ENCODE assay signal across 8 cellular contexts in the genomic region with DNA sequence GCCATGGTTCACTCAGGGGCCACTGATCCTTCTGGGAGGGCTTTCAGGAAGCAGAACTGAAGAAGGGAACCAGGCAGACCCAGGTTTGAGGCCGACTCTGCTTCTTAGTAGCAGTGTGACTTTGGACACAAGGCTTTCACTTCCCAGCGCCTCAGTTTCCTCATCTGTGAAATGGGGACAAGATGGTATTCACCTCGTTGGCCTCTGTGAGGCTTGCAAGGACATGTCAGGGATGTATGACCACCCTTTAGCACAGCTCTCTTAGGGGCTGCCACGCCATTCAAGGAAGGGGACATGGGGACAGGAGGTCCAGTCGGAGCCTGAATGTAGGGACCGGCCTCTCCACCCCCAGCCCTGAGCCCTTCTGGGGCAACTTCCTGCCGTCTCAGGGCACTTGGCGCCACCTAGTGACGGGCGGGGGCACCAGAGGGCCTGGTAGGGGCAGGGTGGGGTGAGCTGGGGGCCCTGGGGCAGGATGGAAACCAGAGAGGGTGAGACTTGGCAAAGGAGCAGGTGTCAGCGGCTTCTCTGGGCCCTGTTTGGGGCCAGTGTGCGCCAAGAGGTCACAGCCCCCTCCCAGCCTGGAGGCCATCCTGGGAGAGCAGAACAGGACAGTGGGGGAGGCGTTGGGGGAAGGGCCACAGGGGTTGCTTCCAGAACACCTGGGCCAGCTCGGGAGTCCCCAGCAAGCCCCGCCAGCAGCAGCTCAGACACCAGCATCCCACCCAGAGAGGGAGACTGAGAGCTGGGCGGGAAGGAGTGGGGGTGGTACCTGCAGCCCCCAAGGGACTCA.
A peak's percentile ranks its signal among the peaks of the same experiment; 100 is the strongest.
DNase-seq lines count a peak whose midpoint lies in the region; ATAC-seq and TF ChIP-seq lines count a peak whose summit lies in the region.

No MANE protein-coding gene starts in this region.

- H4K20me1 ChIP-seq in GM23338 (replicated peaks; ENCODE audit: insufficient read depth) = no peaks in the 10 kb centered on the region

- no peaks in the 10 kb centered on the region for H3K79me2 ChIP-seq in GM23338 (replicated peaks; ENCODE audit: insufficient read depth)

- peak overlapping the region; percentile 59; the same call in 1 of the 2 replicates for H2AFZ ChIP-seq in GM23338

- no peaks in the 10 kb centered on the region for H3K36me3 Mint-ChIP-seq in GM23338 (ENCODE audit: low read depth)

- H3K4me1 ChIP-seq in GM23338 (ENCODE audit: insufficient read depth) = peaks cover 10% of the 10 kb centered on the region

- no peak overlapping the region for H3K4me3 Mint-ChIP-seq in GM23338

- peak overlapping the region; percentile 38; the same call in 1 of the 2 replicates for H3K4me2 ChIP-seq in GM23338

- in situ Hi-C loops in SK-MEL-5 (cut with HindIII; ENCODE audit: low pct_unique_long_range_greater_than_20kb, low sequenced_read_pairs) = no loop called here

- DNase-seq in AML-193 (lab: John Stamatoyannopoulos, UW) = peak; percentile 4 to 26
- DNase-seq in GM23338 (ENCODE audit: low spot score) = peak; percentile 83
- DNase-seq in SK-MEL-5 (ENCODE audit: low read depth, low spot score) = peak; percentile 59
- peak; percentile 79 for DNase-seq in activated naive CD4-positive, alpha-beta T cell treated with Interleukin-2 at 50 U/mL for 16 hours
- DNase-seq in iPS-NIHi7 (ENCODE audit: extremely low spot score) = peak; percentile 88
- peak; percentile 66 for DNase-seq in stimulated activated CD8-positive, alpha-beta memory T cell treated with anti-CD3 and anti-CD28 coated beads, Interleukin-12 subunit alpha, Interleukin-12 subunit beta, amount 100 ng/mL, for 1 hour (ENCODE audit: low read depth)

- H3F3A ChIP-seq in GM23338 (replicated peaks; ENCODE audit: low read depth) = 0 out of 2 replicates have a peak, but pooled peaks cover 2% of the 10 kb centered on the region

- ATAC-seq in GM23338 (peak; percentile 89), HG03280 (IDR thresholded peaks at IDR 0.05; ENCODE audit: unreplicated experiment) (no peak), GM19452 (IDR thresholded peaks at IDR 0.05; ENCODE audit: unreplicated experiment) (no peak)

- peak; percentile 77 to 87 for TF ChIP-seq CTCF in GM23338 (conservative IDR thresholded peaks at IDR 0.05; ENCODE audit: low read depth in 2 of 2)

- H3K27me3 ChIP-seq in GM23338 (ENCODE audit: insufficient read depth) = no peaks in the 10 kb centered on the region

- no peaks in the 10 kb centered on the region for H3K36me3 ChIP-seq in GM23338 (ENCODE audit: insufficient read depth)

- no peaks in the 10 kb centered on the region for H3K9me2 ChIP-seq in GM23338 (ENCODE audit: insufficient read depth)

- no peak overlapping the region for H3K27ac Mint-ChIP-seq in GM23338

- peaks cover 6% of the 10 kb centered on the region for H3K27me3 Mint-ChIP-seq in GM23338 (ENCODE audit: insufficient read depth, low read depth, poor library complexity)

- H3K27ac ChIP-seq in GM23338 (ENCODE audit: low read depth) = no peak overlapping the region

- no peaks in the 10 kb centered on the region for H3K9me3 Mint-ChIP-seq in GM23338

- H3K4me3 ChIP-seq in GM23338 = no peak overlapping the region

- H3K4me1 Mint-ChIP-seq in GM23338 = peaks cover 35% of the 10 kb centered on the region

TF ChIP-seq in GM23338, 12 proteins besides CTCF, POLR2A, EP300 and RAD21 (continues in another document):
- TF ChIP-seq EZH2 (IDR thresholded peaks at IDR 0.05; ENCODE audit: low read depth, unreplicated experiment) (no peak), CREB1 (CRISPR knock-in tag; IDR thresholded peaks at IDR 0.05; ENCODE audit: low read depth) (no peak), NANOG (IDR thresholded peaks at IDR 0.05; ENCODE audit: borderline replicate concordance) (no peak), ZNF331 (CRISPR knock-in tag; IDR thresholded peaks at IDR 0.05; ENCODE audit: low read depth) (no peak), JUNB (IDR thresholded peaks at IDR 0.05; ENCODE audit: unreplicated experiment) (no peak), STAT1 (IDR thresholded peaks at IDR 0.05; ENCODE audit: unreplicated experiment) (no peak), EZH2phosphoT487 (IDR thresholded peaks at IDR 0.05; ENCODE audit: unreplicated experiment) (no peak), POLR2AphosphoS5 (IDR thresholded peaks at IDR 0.05; ENCODE audit: low read depth) (no peak)
- TF ChIP-seq, protein P1, sequence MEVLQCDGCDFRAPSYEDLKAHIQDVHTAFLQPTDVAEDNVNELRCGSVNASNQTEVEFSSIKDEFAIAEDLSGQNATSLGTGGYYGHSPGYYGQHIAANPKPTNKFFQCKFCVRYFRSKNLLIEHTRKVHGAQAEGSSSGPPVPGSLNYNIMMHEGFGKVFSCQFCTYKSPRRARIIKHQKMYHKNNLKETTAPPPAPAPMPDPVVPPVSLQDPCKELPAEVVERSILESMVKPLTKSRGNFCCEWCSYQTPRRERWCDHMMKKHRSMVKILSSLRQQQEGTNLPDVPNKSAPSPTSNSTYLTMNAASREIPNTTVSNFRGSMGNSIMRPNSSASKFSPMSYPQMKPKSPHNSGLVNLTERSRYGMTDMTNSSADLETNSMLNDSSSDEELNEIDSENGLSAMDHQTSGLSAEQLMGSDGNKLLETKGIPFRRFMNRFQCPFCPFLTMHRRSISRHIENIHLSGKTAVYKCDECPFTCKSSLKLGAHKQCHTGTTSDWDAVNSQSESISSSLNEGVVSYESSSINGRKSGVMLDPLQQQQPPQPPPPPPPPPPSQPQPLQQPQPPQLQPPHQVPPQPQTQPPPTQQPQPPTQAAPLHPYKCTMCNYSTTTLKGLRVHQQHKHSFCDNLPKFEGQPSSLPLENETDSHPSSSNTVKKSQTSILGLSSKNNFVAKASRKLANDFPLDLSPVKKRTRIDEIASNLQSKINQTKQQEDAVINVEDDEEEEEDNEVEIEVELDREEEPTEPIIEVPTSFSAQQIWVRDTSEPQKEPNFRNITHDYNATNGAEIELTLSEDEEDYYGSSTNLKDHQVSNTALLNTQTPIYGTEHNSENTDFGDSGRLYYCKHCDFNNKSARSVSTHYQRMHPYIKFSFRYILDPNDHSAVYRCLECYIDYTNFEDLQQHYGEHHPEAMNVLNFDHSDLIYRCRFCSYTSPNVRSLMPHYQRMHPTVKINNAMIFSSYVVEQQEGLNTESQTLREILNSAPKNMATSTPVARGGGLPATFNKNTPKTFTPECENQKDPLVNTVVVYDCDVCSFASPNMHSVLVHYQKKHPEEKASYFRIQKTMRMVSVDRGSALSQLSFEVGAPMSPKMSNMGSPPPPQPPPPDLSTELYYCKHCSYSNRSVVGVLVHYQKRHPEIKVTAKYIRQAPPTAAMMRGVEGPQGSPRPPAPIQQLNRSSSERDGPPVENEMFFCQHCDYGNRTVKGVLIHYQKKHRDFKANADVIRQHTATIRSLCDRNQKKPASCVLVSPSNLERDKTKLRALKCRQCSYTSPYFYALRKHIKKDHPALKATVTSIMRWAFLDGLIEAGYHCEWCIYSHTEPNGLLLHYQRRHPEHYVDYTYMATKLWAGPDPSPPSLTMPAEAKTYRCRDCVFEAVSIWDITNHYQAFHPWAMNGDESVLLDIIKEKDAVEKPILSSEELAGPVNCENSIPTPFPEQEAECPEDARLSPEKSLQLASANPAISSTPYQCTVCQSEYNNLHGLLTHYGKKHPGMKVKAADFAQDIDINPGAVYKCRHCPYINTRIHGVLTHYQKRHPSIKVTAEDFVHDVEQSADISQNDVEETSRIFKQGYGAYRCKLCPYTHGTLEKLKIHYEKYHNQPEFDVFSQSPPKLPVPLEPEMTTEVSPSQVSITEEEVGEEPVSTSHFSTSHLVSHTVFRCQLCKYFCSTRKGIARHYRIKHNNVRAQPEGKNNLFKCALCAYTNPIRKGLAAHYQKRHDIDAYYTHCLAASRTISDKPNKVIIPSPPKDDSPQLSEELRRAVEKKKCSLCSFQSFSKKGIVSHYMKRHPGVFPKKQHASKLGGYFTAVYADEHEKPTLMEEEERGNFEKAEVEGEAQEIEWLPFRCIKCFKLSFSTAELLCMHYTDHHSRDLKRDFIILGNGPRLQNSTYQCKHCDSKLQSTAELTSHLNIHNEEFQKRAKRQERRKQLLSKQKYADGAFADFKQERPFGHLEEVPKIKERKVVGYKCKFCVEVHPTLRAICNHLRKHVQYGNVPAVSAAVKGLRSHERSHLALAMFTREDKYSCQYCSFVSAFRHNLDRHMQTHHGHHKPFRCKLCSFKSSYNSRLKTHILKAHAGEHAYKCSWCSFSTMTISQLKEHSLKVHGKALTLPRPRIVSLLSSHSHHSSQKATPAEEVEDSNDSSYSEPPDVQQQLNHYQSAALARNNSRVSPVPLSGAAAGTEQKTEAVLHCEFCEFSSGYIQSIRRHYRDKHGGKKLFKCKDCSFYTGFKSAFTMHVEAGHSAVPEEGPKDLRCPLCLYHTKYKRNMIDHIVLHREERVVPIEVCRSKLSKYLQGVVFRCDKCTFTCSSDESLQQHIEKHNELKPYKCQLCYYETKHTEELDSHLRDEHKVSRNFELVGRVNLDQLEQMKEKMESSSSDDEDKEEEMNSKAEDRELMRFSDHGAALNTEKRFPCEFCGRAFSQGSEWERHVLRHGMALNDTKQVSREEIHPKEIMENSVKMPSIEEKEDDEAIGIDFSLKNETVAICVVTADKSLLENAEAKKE (CRISPR knock-in tag; IDR thresholded peaks at IDR 0.05) = no peak
- TF ChIP-seq, protein P2, sequence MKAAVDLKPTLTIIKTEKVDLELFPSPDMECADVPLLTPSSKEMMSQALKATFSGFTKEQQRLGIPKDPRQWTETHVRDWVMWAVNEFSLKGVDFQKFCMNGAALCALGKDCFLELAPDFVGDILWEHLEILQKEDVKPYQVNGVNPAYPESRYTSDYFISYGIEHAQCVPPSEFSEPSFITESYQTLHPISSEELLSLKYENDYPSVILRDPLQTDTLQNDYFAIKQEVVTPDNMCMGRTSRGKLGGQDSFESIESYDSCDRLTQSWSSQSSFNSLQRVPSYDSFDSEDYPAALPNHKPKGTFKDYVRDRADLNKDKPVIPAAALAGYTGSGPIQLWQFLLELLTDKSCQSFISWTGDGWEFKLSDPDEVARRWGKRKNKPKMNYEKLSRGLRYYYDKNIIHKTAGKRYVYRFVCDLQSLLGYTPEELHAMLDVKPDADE (IDR thresholded peaks at IDR 0.05) = no peak

Comparison
In these comparisons a context has a peak if more than half of its experiments do, and no peak if none do; other contexts are left out.
1. DNase-seq: peak in every context shown above with its lines; median percentile 88 in iPS-NIHi7; 83 in GM23338; 79 in activated naive CD4-positive, alpha-beta T cell treated with Interleukin-2 at 50 U/mL for 16 hours; 66 in stimulated activated CD8-positive, alpha-beta memory T cell treated with anti-CD3 and anti-CD28 coated beads, Interleukin-12 subunit alpha, Interleukin-12 subunit beta, amount 100 ng/mL, for 1 hour; 59 in SK-MEL-5; 15 in AML-193.